ENCODE assay signal across 13 cellular contexts in genomic region chr20:49886571-49887203, GRCh38. TPM values are rescaled to one million over a fixed set of nuclear protein-coding genes. Genes with fewer than 3 reads are reported as not detected.
A peak's percentile ranks its signal among the peaks of the same experiment; 100 is the strongest.
DNase-seq lines count a peak whose midpoint lies in the region; ATAC-seq and TF ChIP-seq lines count a peak whose summit lies in the region.
"Had no signal": no experiment of that assay in that cellular context is flagged by ENCODE, and none has a peak within 500 bp of the region (broad histone marks: within the 10 kb centered on the region; RNA-seq: fewer than 3 reads in every experiment).

No MANE protein-coding gene starts in this region.

- no peak overlapping the region for H3K4me3 Mint-ChIP-seq in endothelial cell (ENCODE audit: unreplicated experiment)
- no peak overlapping the region for H3K4me3 Mint-ChIP-seq in T-helper 2 cell treated with Interferon-gamma antibody and Interleukin-4, amounts not matched to agents 5 μg/mL and 100 μg/mL, for 36 hours
- H3K4me3 Mint-ChIP-seq: activated CD4-positive, alpha-beta T cell treated with anti-CD3 and anti-CD28 coated beads for 36 hours had no signal

- peaks cover 22% of the 10 kb centered on the region for H3K4me1 Mint-ChIP-seq in endothelial cell (ENCODE audit: unreplicated experiment)
- H3K4me1 Mint-ChIP-seq in T-helper 2 cell treated with Interferon-gamma antibody and Interleukin-4, amounts not matched to agents 5 μg/mL and 100 μg/mL, for 36 hours (ENCODE audit: low read depth) = peaks cover 5% of the 10 kb centered on the region

- peak overlapping the region; percentile 18 for H3K27ac Mint-ChIP-seq in endothelial cell (ENCODE audit: unreplicated experiment)
- no peak overlapping the region for H3K27ac Mint-ChIP-seq in T-helper 2 cell treated with Interferon-gamma antibody and Interleukin-4, amounts not matched to agents 5 μg/mL and 100 μg/mL, for 36 hours
- H3K27ac Mint-ChIP-seq: activated CD4-positive, alpha-beta T cell treated with anti-CD3 and anti-CD28 coated beads for 36 hours had no signal

- no peaks in the 10 kb centered on the region for H3K27me3 ChIP-seq in left ventricle myocardium inferior (ENCODE audit: low read depth)
- H3K27me3 ChIP-seq in upper lobe of right lung = no peaks in the 10 kb centered on the region
- H3K27me3 ChIP-seq: right lobe of liver had no signal

- no peak for TF ChIP-seq CTCF in left ventricle myocardium inferior (IDR thresholded peaks at IDR 0.05; ENCODE audit: borderline replicate concordance)
- TF ChIP-seq CTCF in endothelial cell (IDR thresholded peaks at IDR 0.05; ENCODE audit: unreplicated experiment) = no peak
- no peak for TF ChIP-seq CTCF in upper lobe of right lung (IDR thresholded peaks at IDR 0.05)

- intact Hi-C loops in left ventricle myocardium inferior (cut with micrococcal nuclease) (no loop called here), left ventricle myocardium superior (cut with micrococcal nuclease) (no loop called here), posterior vena cava (cut with DNase I) (loop anchor here in 1 of 2 donors (10.0 kb wide), 1 partner anchor 272 kb away; no protein-coding TSS in a partner anchor), upper lobe of right lung (cut with DNase I) (no loop called here)

- peaks cover 8% of the 10 kb centered on the region for H3K27me3 Mint-ChIP-seq in endothelial cell (ENCODE audit: unreplicated experiment)
- no peaks in the 10 kb centered on the region for H3K27me3 Mint-ChIP-seq in T-helper 2 cell treated with Interferon-gamma antibody and Interleukin-4, amounts not matched to agents 5 μg/mL and 100 μg/mL, for 36 hours (ENCODE audit: low read depth)
- H3K27me3 Mint-ChIP-seq: activated CD4-positive, alpha-beta T cell treated with anti-CD3 and anti-CD28 coated beads for 36 hours had no signal

- H3K9me3 Mint-ChIP-seq in endothelial cell (ENCODE audit: unreplicated experiment) = no peaks in the 10 kb centered on the region
- H3K9me3 Mint-ChIP-seq in T-helper 2 cell treated with Interferon-gamma antibody and Interleukin-4, amounts not matched to agents 5 μg/mL and 100 μg/mL, for 36 hours = no peaks in the 10 kb centered on the region

- H3K9me3 ChIP-seq in left ventricle myocardium inferior (replicated peaks) (no peaks in the 10 kb centered on the region), upper lobe of right lung (no peaks in the 10 kb centered on the region)
- H3K9me3 ChIP-seq: right lobe of liver had no signal

- DNase-seq in left ventricle myocardium inferior (no peak), left ventricle myocardium superior (no peak), endothelial cell (ENCODE audit: low spot score) (no peak), posterior vena cava (ENCODE audit: low spot score) (peak; percentile 78), upper lobe of right lung (no peak), iPS-NIHi11 (ENCODE audit: low spot score) (no peak), HT-29 (ENCODE audit: low spot score) (no peak)
- DNase-seq in T-helper 2 cell treated with Interferon-gamma antibody and Interleukin-4, amounts not matched to agents 5 μg/mL and 100 μg/mL, for 36 hours (ENCODE audit: low spot score) = no peak
- DNase-seq: activated CD4-positive, alpha-beta T cell treated with anti-CD3 and anti-CD28 coated beads for 36 hours; Calu3; midbrain; NCI-H1092 treated with DMSO at 0.1 percent for 48 hours had no signal

- H3K4me1 ChIP-seq in left ventricle myocardium inferior (peaks cover 52% of the 10 kb centered on the region), upper lobe of right lung (peaks cover 40% of the 10 kb centered on the region)

- H3K36me3 Mint-ChIP-seq in endothelial cell (ENCODE audit: low read depth, unreplicated experiment) = peaks cover 16% of the 10 kb centered on the region
- H3K36me3 Mint-ChIP-seq in T-helper 2 cell treated with Interferon-gamma antibody and Interleukin-4, amounts not matched to agents 5 μg/mL and 100 μg/mL, for 36 hours (ENCODE audit: low read depth) = peaks cover 36% of the 10 kb centered on the region

- H3K4me3 ChIP-seq in left ventricle myocardium inferior (no peak overlapping the region), upper lobe of right lung (no peak overlapping the region)
- H3K4me3 ChIP-seq: right lobe of liver had no signal

- H3K27ac ChIP-seq in left ventricle myocardium inferior (replicated peaks) (peak overlapping the region; percentile 73), upper lobe of right lung (peak overlapping the region; percentile 68)
- H3K27ac ChIP-seq: right lobe of liver had no signal

- ATAC-seq in left ventricle myocardium superior (no peak), upper lobe of right lung (no peak)
- ATAC-seq: activated CD4-positive, alpha-beta T cell treated with anti-CD3 and anti-CD28 coated beads for 36 hours had no signal

- H3K36me3 ChIP-seq in left ventricle myocardium inferior = peaks cover 41% of the 10 kb centered on the region
- H3K36me3 ChIP-seq in upper lobe of right lung = peaks cover 37% of the 10 kb centered on the region

RNA-seq across cellular contexts. Expression of gene SPATA2, which starts 28.6 kb away (rescaled TPM):
- total RNA-seq in left ventricle myocardium inferior (7.6 TPM), left ventricle myocardium superior (8.5 TPM), endothelial cell (ENCODE audit: unreplicated experiment) (8.4 TPM), posterior vena cava (1 to 10 TPM; 4.5 TPM), upper lobe of right lung (8.7 TPM)
- 10.2 and 10.7 TPM in 2 replicates for total RNA-seq in HT-29 (2014; rRNA removed; shearing (Covaris generic))

RNA-seq across cellular contexts. Expression of gene RNF114, which starts 49.5 kb away (rescaled TPM):
- total RNA-seq in left ventricle myocardium inferior = 50.8 TPM
- 49.8 TPM for total RNA-seq in left ventricle myocardium superior
- total RNA-seq in endothelial cell (ENCODE audit: unreplicated experiment) = 46.8 TPM
- total RNA-seq in posterior vena cava = 10 to 100 TPM; 44.8 to 46.6 TPM
- total RNA-seq in upper lobe of right lung = 74.7 TPM
- total RNA-seq in HT-29 (2014; rRNA removed; shearing (Covaris generic)) = 62.4 and 95.2 TPM in 2 replicates
